In genomic region chr20:50982372-50982771, GRCh38 we compare ENCODE assay signal across 12 cellular contexts. TPM values are rescaled to one million over a fixed set of nuclear protein-coding genes. Genes with fewer than 3 reads are reported as not detected.
DNase-seq lines count a peak whose midpoint lies in the region; ATAC-seq and TF ChIP-seq lines count a peak whose summit lies in the region.
"Had no signal": no experiment of that assay in that cellular context is flagged by ENCODE, and none has a peak within 500 bp of the region (broad histone marks: within the 10 kb centered on the region; RNA-seq: fewer than 3 reads in every experiment).

No MANE protein-coding gene starts in this region.

- H3K27ac ChIP-seq in smooth muscle cell (ENCODE audit: low read depth), result peak overlapping the region; percentile 72
- H3K27ac ChIP-seq: parathyroid adenoma had no signal

- H3K4me3 ChIP-seq in smooth muscle cell, result no peak overlapping the region

- peak overlapping the region; percentile 44 for H3K9ac ChIP-seq in smooth muscle cell (ENCODE audit: low read depth)
- H3K9ac ChIP-seq: parathyroid adenoma had no signal

- no peaks in the 10 kb centered on the region for H3K9me3 ChIP-seq in smooth muscle cell (replicated peaks; ENCODE audit: low read depth)

- H2AFZ ChIP-seq in smooth muscle cell (ENCODE audit: low read depth), result no peak overlapping the region
- H2AFZ ChIP-seq: parathyroid adenoma had no signal

- TF ChIP-seq CTCF in smooth muscle cell (IDR thresholded peaks at IDR 0.05; ENCODE audit: borderline replicate concordance, insufficient read depth, poor library complexity, severe bottlenecking), result no peak

- H3K4me1 ChIP-seq in smooth muscle cell (ENCODE audit: low read depth), result no peaks in the 10 kb centered on the region
- H3K4me1 ChIP-seq: parathyroid adenoma had no signal

- H3K27me3 ChIP-seq in smooth muscle cell (ENCODE audit: low read depth), result no peaks in the 10 kb centered on the region

- no peaks in the 10 kb centered on the region for H3K9me3 Mint-ChIP-seq in effector memory CD8-positive, alpha-beta T cell
- H3K9me3 Mint-ChIP-seq: activated T-helper 1 cell treated with anti-CD3 and anti-CD28 coated beads, Interleukin-12 subunit alpha, Interleukin-12 subunit beta, Interleukin-2, Interleukin-4 antibody, amounts not matched to agents 30 ng/mL and 10 ng/mL and 1 ng/mL, durations not matched to agents 14 hours and 24 hours and 36 hours had no signal

- peaks cover 0 to 6% of the 10 kb centered on the region in 2 donors for H3K4me1 Mint-ChIP-seq in effector memory CD8-positive, alpha-beta T cell (ENCODE audit: low read depth in 2 of 2)

- no peaks in the 10 kb centered on the region for H3K36me3 ChIP-seq in smooth muscle cell (ENCODE audit: low read depth)

- H3F3A ChIP-seq in smooth muscle cell (ENCODE audit: low read depth), result no peaks in the 10 kb centered on the region

- no peak overlapping the region for H3K4me2 ChIP-seq in smooth muscle cell

- WGBS in smooth muscle cell (ENCODE audit: low lambda C conversion rate), result 39% methylated on average over 4 of the region's 4 CpGs

- no peak overlapping the region for H3K4me3 Mint-ChIP-seq in effector memory CD8-positive, alpha-beta T cell
- H3K4me3 Mint-ChIP-seq: activated T-helper 1 cell treated with anti-CD3 and anti-CD28 coated beads, Interleukin-12 subunit alpha, Interleukin-12 subunit beta, Interleukin-2, Interleukin-4 antibody, amounts not matched to agents 30 ng/mL and 10 ng/mL and 1 ng/mL, durations not matched to agents 14 hours and 24 hours and 36 hours had no signal

- no peaks in the 10 kb centered on the region for H4K20me1 ChIP-seq in smooth muscle cell (ENCODE audit: low read depth)

- ATAC-seq in effector memory CD8-positive, alpha-beta T cell (replicated peaks), result peak; percentile 27
- no peak for ATAC-seq in GM18511 (IDR thresholded peaks at IDR 0.05; ENCODE audit: unreplicated experiment)
- ATAC-seq: Right ventricle myocardium inferior had no signal

- H3K36me3 Mint-ChIP-seq in effector memory CD8-positive, alpha-beta T cell (ENCODE audit: insufficient read depth), result no peaks in the 10 kb centered on the region

- peak; percentile 29 to 38 for DNase-seq in NCI-H2081 (lab: John Stamatoyannopoulos, UW)
- no peak for DNase-seq in NCI-H2081 treated with DMSO at 0.1 percent for 48 hours (lab: John Stamatoyannopoulos, UW)
- DNase-seq in NCI-H774 (lab: John Stamatoyannopoulos, UW), result peak; percentile 66
- DNase-seq in effector memory CD8-positive, alpha-beta T cell, result no peak
- no peak for DNase-seq in smooth muscle cell (lab: John Stamatoyannopoulos, UW; ENCODE audit: unreplicated experiment)
- no peak for DNase-seq in stimulated activated CD4-positive, alpha-beta T cell treated with anti-CD3 and anti-CD28 coated beads, Interleukin-2, amount 100 ng/mL, for 48 hours
- DNase-seq in activated CD8-positive, alpha-beta memory T cell treated with anti-CD3 and anti-CD28 coated beads, Interleukin-2, amount 50 U/mL, for 48 hours, result no peak
- DNase-seq: head of caudate nucleus had no signal

- H3K27ac Mint-ChIP-seq in effector memory CD8-positive, alpha-beta T cell, result no peak overlapping the region
- H3K27ac Mint-ChIP-seq: activated T-helper 1 cell treated with anti-CD3 and anti-CD28 coated beads, Interleukin-12 subunit alpha, Interleukin-12 subunit beta, Interleukin-2, Interleukin-4 antibody, amounts not matched to agents 30 ng/mL and 10 ng/mL and 1 ng/mL, durations not matched to agents 14 hours and 24 hours and 36 hours had no signal

- H3K27me3 Mint-ChIP-seq in effector memory CD8-positive, alpha-beta T cell, result peaks cover 51 to 89% of the 10 kb centered on the region in 2 donors

- H3K79me2 ChIP-seq in smooth muscle cell (ENCODE audit: low read depth), result no peaks in the 10 kb centered on the region
- H3K79me2 ChIP-seq: parathyroid adenoma had no signal

RNA-seq across cellular contexts. Expression of gene MOCS3, which starts 23.8 kb away (rescaled TPM):
- 3.7 and 5.2 TPM in 2 replicates for total RNA-seq in smooth muscle cell
- polyA plus RNA-seq in smooth muscle cell, result 3.2 and 3.7 TPM in 2 replicates

RNA-seq across cellular contexts. Expression of gene DPM1, which starts 24.0 kb away (rescaled TPM):
- total RNA-seq in smooth muscle cell, result 141 and 148 TPM in 2 replicates
- polyA plus RNA-seq in smooth muscle cell, result 89.1 and 104 TPM in 2 replicates

RNA-seq across cellular contexts. Expression of gene KCNG1, which starts 40.5 kb away (rescaled TPM):
- 37.4 and 51.2 TPM in 2 replicates for total RNA-seq in smooth muscle cell
- polyA plus RNA-seq in smooth muscle cell, result 52.0 and 54.1 TPM in 2 replicates

RNA-seq across cellular contexts. Expression of gene ADNP, which starts 51.1 kb away (rescaled TPM):
- 54.9 and 57.4 TPM in 2 replicates for total RNA-seq in smooth muscle cell
- 14.2 and 15.3 TPM in 2 replicates for polyA plus RNA-seq in smooth muscle cell

Comparison
In these comparisons a context has a peak if more than half of its experiments do, and no peak if none do; other contexts are left out.
1. DNase-seq: peak in NCI-H2081 (2 of 2) and NCI-H774 (single experiment); none in NCI-H2081 treated with DMSO at 0.1 percent for 48 hours (single experiment), effector memory CD8-positive, alpha-beta T cell (0 of 3), smooth muscle cell (single experiment), stimulated activated CD4-positive, alpha-beta T cell treated with anti-CD3 and anti-CD28 coated beads, Interleukin-2, amount 100 ng/mL, for 48 hours (0 of 2) and activated CD8-positive, alpha-beta memory T cell treated with anti-CD3 and anti-CD28 coated beads, Interleukin-2, amount 50 U/mL, for 48 hours (single experiment).